ENCODE assay signal across 12 cellular contexts in the genomic region with DNA sequence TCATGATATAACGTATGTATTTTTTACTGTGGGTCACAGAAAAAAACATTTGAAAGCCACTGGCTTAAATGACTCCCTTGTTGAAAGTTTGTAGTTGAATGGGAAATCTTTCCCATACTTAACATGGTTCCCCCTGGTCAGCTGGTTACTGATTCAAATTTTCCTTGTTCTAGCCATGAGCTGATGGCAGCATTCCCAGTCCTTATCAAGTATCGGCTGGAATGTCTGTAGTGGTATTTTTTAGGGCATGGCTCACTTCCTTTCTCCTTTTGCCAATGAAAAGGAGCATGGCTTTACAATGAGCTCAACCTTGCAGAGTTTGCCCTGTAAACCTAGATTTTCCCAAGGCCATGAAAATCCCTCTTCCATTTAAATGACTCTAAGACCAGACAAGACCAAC. TPM values are rescaled to one million over a fixed set of nuclear protein-coding genes. Genes with fewer than 3 reads are reported as not detected.
A peak's percentile ranks its signal among the peaks of the same experiment; 100 is the strongest.
DNase-seq lines count a peak whose midpoint lies in the region; ATAC-seq and TF ChIP-seq lines count a peak whose summit lies in the region.
"Had no signal": no experiment of that assay in that cellular context is flagged by ENCODE, and none has a peak within 500 bp of the region (broad histone marks: within the 10 kb centered on the region; RNA-seq: fewer than 3 reads in every experiment).

No MANE protein-coding gene starts in this region.

- H3K27ac ChIP-seq in heart right ventricle, result peak overlapping the region in 9 of 10 donors; percentile 3 to 79 (median 66)
- peak overlapping the region; percentile 40 for H3K27ac ChIP-seq in skeletal muscle tissue (ENCODE audit: low read depth, low read length)

- ATAC-seq in WTC11, result peak; percentile 60
- peak; percentile 77 to 96 (median 90) for ATAC-seq in heart right ventricle

- peaks cover 10% of the 10 kb centered on the region for H3K4me1 Mint-ChIP-seq in WTC11
- no peaks in the 10 kb centered on the region for H3K4me1 Mint-ChIP-seq in activated T-helper 1 cell treated with anti-CD3 and anti-CD28 coated beads, Interleukin-12 subunit alpha, Interleukin-12 subunit beta, Interleukin-2, Interleukin-4 antibody, amounts not matched to agents 30 ng/mL and 10 ng/mL and 1 ng/mL, durations not matched to agents 14 hours and 24 hours and 36 hours (ENCODE audit: low read depth)

- H3K9me3 Mint-ChIP-seq in WTC11, result no peaks in the 10 kb centered on the region
- no peaks in the 10 kb centered on the region for H3K9me3 Mint-ChIP-seq in activated T-helper 1 cell treated with anti-CD3 and anti-CD28 coated beads, Interleukin-12 subunit alpha, Interleukin-12 subunit beta, Interleukin-2, Interleukin-4 antibody, amounts not matched to agents 30 ng/mL and 10 ng/mL and 1 ng/mL, durations not matched to agents 14 hours and 24 hours and 36 hours

- H3K27ac Mint-ChIP-seq in WTC11, result peak overlapping the region; percentile 22; the same call in 1 of the 2 replicates
- no peak overlapping the region for H3K27ac Mint-ChIP-seq in activated T-helper 1 cell treated with anti-CD3 and anti-CD28 coated beads, Interleukin-12 subunit alpha, Interleukin-12 subunit beta, Interleukin-2, Interleukin-4 antibody, amounts not matched to agents 30 ng/mL and 10 ng/mL and 1 ng/mL, durations not matched to agents 14 hours and 24 hours and 36 hours

- peak; percentile 28 to 39 for DNase-seq in HAP-1 (ENCODE audit: low spot score in 2 of 2)
- DNase-seq in WTC11 (ENCODE audit: low spot score), result no peak
- peak in 1 of 2 donors; percentile 80 for DNase-seq in heart right ventricle
- DNase-seq in stimulated activated CD4-positive, alpha-beta T cell treated with anti-CD3 and anti-CD28 coated beads, Interleukin-1b, Interleukin-23, amount 100 ng/mL, for 48 hours, result no peak
- no peak for DNase-seq in NCI-H345 (lab: John Stamatoyannopoulos, UW)
- DNase-seq in activated T-helper 1 cell treated with anti-CD3 and anti-CD28 coated beads, Interleukin-12 subunit alpha, Interleukin-12 subunit beta, Interleukin-2, Interleukin-4 antibody, amounts not matched to agents 30 ng/mL and 10 ng/mL and 1 ng/mL, durations not matched to agents 14 hours and 24 hours and 36 hours (ENCODE audit: low spot score), result no peak
- no peak for DNase-seq in NOMO-1 (lab: John Stamatoyannopoulos, UW; ENCODE audit: unreplicated experiment in 2 of 2)
- DNase-seq: KG1, sigmoid colon had no signal

- H3K27me3 Mint-ChIP-seq in WTC11 (ENCODE audit: low read depth), result no peaks in the 10 kb centered on the region
- H3K27me3 Mint-ChIP-seq in activated T-helper 1 cell treated with anti-CD3 and anti-CD28 coated beads, Interleukin-12 subunit alpha, Interleukin-12 subunit beta, Interleukin-2, Interleukin-4 antibody, amounts not matched to agents 30 ng/mL and 10 ng/mL and 1 ng/mL, durations not matched to agents 14 hours and 24 hours and 36 hours (ENCODE audit: insufficient read depth), result peaks cover 10% of the 10 kb centered on the region

- H3K9ac ChIP-seq in skeletal muscle tissue (ENCODE audit: low read depth in 1 of 3, low read length in 3 of 3), result no peak overlapping the region

- intact Hi-C loops in heart right ventricle (cut with DNase I), result loop anchor here in 5 of 10 donors (5.0 to 10.0 kb wide), 4 partner anchors 49 to 97 kb away; partner anchors contain the start of genes GIPC2 (in 3 of the 5) and DNAJB4 (in 1 of the 5)
- intact Hi-C loops in activated T-helper 1 cell treated with anti-CD3 and anti-CD28 coated beads, Interleukin-12 subunit alpha, Interleukin-12 subunit beta, Interleukin-2, Interleukin-4 antibody, amounts not matched to agents 30 ng/mL and 10 ng/mL and 1 ng/mL, durations not matched to agents 14 hours and 24 hours and 36 hours (cut with micrococcal nuclease), result no loop called here

- POLR2A ChIA-PET in WTC11 (lab: Charles Lee), result no interaction called here

- no peaks in the 10 kb centered on the region for H3K36me3 Mint-ChIP-seq in WTC11
- no peaks in the 10 kb centered on the region for H3K36me3 Mint-ChIP-seq in activated T-helper 1 cell treated with anti-CD3 and anti-CD28 coated beads, Interleukin-12 subunit alpha, Interleukin-12 subunit beta, Interleukin-2, Interleukin-4 antibody, amounts not matched to agents 30 ng/mL and 10 ng/mL and 1 ng/mL, durations not matched to agents 14 hours and 24 hours and 36 hours (ENCODE audit: low read depth)

- CTCF ChIA-PET in WTC11 (lab: Charles Lee), result interaction anchor here (2.7 kb wide), 1 partner anchor 13 kb away, joined by 12 read pairs; no protein-coding TSS in a partner anchor

- H3K9me3 ChIP-seq in HAP-1 (no peaks in the 10 kb centered on the region), heart right ventricle (no peaks in the 10 kb centered on the region), skeletal muscle tissue (ENCODE audit: control insufficient read depth in 3 of 3, low read length in 3 of 3) (no peaks in the 10 kb centered on the region)
- H3K9me3 ChIP-seq: sigmoid colon, upper lobe of left lung had no signal

- TF ChIP-seq CTCF in WTC11 (IDR thresholded peaks at IDR 0.05), result no peak
- TF ChIP-seq CTCF in heart right ventricle (IDR thresholded peaks at IDR 0.05), result no peak

- H3K4me1 ChIP-seq in HAP-1 (peaks cover 7% of the 10 kb centered on the region; the same call in 1 of the 2 replicates), heart right ventricle (peaks cover 0 to 53% (median 33%) of the 10 kb centered on the region in 9 donors), skeletal muscle tissue (ENCODE audit: control insufficient read depth in 3 of 3, insufficient read depth in 3 of 3, low read length in 3 of 3) (peaks cover 5 to 13% (median 13%) of the 10 kb centered on the region in 3 donors)

- H3K36me3 ChIP-seq in HAP-1 (replicated peaks) (no peaks in the 10 kb centered on the region), heart right ventricle (no peaks in the 10 kb centered on the region), skeletal muscle tissue (ENCODE audit: control insufficient read depth in 3 of 3, insufficient read depth in 3 of 3, low read length in 3 of 3) (no peaks in the 10 kb centered on the region)
- H3K36me3 ChIP-seq: sigmoid colon, upper lobe of left lung had no signal

- WGBS in heart right ventricle, 2 donors, result 14 to 24% methylated on average over 2 of the region's 2 CpGs

- H3K27me3 ChIP-seq in HAP-1 (ENCODE audit: low read depth), result no peaks in the 10 kb centered on the region
- H3K27me3 ChIP-seq in heart right ventricle, result no peaks in the 10 kb centered on the region
- no peaks in the 10 kb centered on the region for H3K27me3 ChIP-seq in skeletal muscle tissue (ENCODE audit: control insufficient read depth in 3 of 3, insufficient read depth in 3 of 3, low read length in 3 of 3)
- H3K27me3 ChIP-seq: sigmoid colon, upper lobe of left lung had no signal

- H3K4me3 ChIP-seq in HAP-1 (no peak overlapping the region), heart right ventricle (no peak overlapping the region), skeletal muscle tissue (ENCODE audit: low read length in 3 of 3) (peak overlapping the region in 1 of 3 donors; percentile 17)
- H3K4me3 ChIP-seq: sigmoid colon, upper lobe of left lung had no signal

- H3K4me3 Mint-ChIP-seq in WTC11, result no peak overlapping the region
- no peak overlapping the region for H3K4me3 Mint-ChIP-seq in activated T-helper 1 cell treated with anti-CD3 and anti-CD28 coated beads, Interleukin-12 subunit alpha, Interleukin-12 subunit beta, Interleukin-2, Interleukin-4 antibody, amounts not matched to agents 30 ng/mL and 10 ng/mL and 1 ng/mL, durations not matched to agents 14 hours and 24 hours and 36 hours

- in situ Hi-C loops in HAP-1 (cut with MboI; ENCODE audit: low sequenced_read_pairs), result loop anchor here (25.0 kb wide), 1 partner anchor 939 kb away; no protein-coding TSS in a partner anchor

TF ChIP-seq in WTC11, 78 proteins besides CTCF, POLR2A, EP300 and RAD21 (continues in another document):
- TF ChIP-seq E2F1 (CRISPR knock-in tag; IDR thresholded peaks at IDR 0.05), result no peak
- TF ChIP-seq MXD4 (CRISPR knock-in tag; IDR thresholded peaks at IDR 0.05; ENCODE audit: borderline replicate concordance), result no peak
- TF ChIP-seq HMGXB4 (CRISPR knock-in tag; IDR thresholded peaks at IDR 0.05), result no peak
- TF ChIP-seq, protein P1, sequence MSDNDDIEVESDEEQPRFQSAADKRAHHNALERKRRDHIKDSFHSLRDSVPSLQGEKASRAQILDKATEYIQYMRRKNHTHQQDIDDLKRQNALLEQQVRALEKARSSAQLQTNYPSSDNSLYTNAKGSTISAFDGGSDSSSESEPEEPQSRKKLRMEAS (CRISPR knock-in tag; IDR thresholded peaks at IDR 0.05), result no peak
- TF ChIP-seq HMGA2 (CRISPR knock-in tag; IDR thresholded peaks at IDR 0.05), result no peak
- TF ChIP-seq ZNF416 (CRISPR knock-in tag; IDR thresholded peaks at IDR 0.05), result no peak

RNA-seq across cellular contexts. Expression of gene GIPC2, which starts 55.7 kb away (rescaled TPM):
- total RNA-seq in WTC11 (2021) (0.83 to 1.6 TPM (median 1.1 TPM) in 3 replicates), heart right ventricle (1 to 10 TPM; 1.3 to 7.4 (median 3.7) TPM), skeletal muscle tissue (1.6 TPM)
- polyA plus RNA-seq in heart right ventricle, result 1 to 10 TPM; 1.8 to 2.9 TPM
- 0.05 TPM in 1 of 2 replicates, not detected in the other for total RNA-seq in activated T-helper 1 cell treated with anti-CD3 and anti-CD28 coated beads, Interleukin-12 subunit alpha, Interleukin-12 subunit beta, Interleukin-2, Interleukin-4 antibody, amounts not matched to agents 30 ng/mL and 10 ng/mL and 1 ng/mL, durations not matched to agents 14 hours and 24 hours and 36 hours
- total RNA-seq: OCI-LY7 had no signal

Comparison
In these comparisons a context has a peak if more than half of its experiments do, and no peak if none do; other contexts are left out.
1. DNase-seq: peak in HAP-1 (2 of 2); none in WTC11 (single experiment), stimulated activated CD4-positive, alpha-beta T cell treated with anti-CD3 and anti-CD28 coated beads, Interleukin-1b, Interleukin-23, amount 100 ng/mL, for 48 hours (single experiment), NCI-H345 (single experiment), activated T-helper 1 cell treated with anti-CD3 and anti-CD28 coated beads, Interleukin-12 subunit alpha, Interleukin-12 subunit beta, Interleukin-2, Interleukin-4 antibody, amounts not matched to agents 30 ng/mL and 10 ng/mL and 1 ng/mL, durations not matched to agents 14 hours and 24 hours and 36 hours (single experiment) and NOMO-1 (0 of 2).